In the genomic region with DNA sequence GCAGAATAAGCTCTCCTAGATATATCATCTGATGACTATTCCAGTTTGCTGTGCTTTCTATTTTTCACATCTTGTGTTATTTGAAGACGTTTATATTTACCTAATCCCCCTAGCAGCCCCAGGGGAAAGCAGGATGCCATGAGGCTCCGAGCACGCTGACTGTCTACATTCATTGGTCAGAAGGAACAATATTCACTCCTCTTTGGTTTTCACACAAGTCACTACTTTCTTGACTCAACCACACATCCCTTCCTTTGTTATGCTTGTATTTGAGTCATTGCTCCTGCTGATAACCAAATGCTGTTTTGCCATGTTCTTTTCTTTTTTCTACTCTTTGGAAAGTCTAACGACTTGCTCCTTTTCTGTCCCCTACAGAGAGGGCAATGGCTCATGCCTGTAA, we compare ENCODE assay signal across 11 cellular contexts.
DNase-seq lines count a peak whose midpoint lies in the region; ATAC-seq, FAIRE-seq and TF ChIP-seq lines count a peak whose summit lies in the region.
"Had no signal": no experiment of that assay in that cellular context is flagged by ENCODE, and none has a peak within 500 bp of the region (broad histone marks: within the 10 kb centered on the region; RNA-seq: fewer than 3 reads in every experiment).

No MANE protein-coding gene starts in this region.

- 46% methylated on average over 4 of the region's 4 CpGs for WGBS in K562 (ENCODE audit: insufficient coverage, low coverage, missing lambda C conversion rate)

- POLR2A ChIA-PET in K562 (lab: Yijun Ruan, JAX), result interaction anchor here (0.5 to 1.5 kb wide), 2 partner anchors 27 to 185 kb away, joined by 3 to 4 read pairs; no protein-coding TSS in a partner anchor

- no peak for TF ChIP-seq POLR2A in K562 (conservative IDR thresholded peaks at IDR 0.05)

- H3K27ac Mint-ChIP-seq in CD14-positive monocyte, result peak overlapping the region; percentile 41 to 88 (median 68)
- peak overlapping the region; percentile 94 to 97 for H3K27ac Mint-ChIP-seq in natural killer cell treated with Interleukin-12 subunit alpha and Interleukin-12 subunit beta and Interleukin-15 and Interleukin-18, amount 100 ng/mL, for 72 hours

- H4K20me1 ChIP-seq in K562 (replicated peaks; ENCODE audit: control insufficient read depth, insufficient read depth, low read length), result no peaks in the 10 kb centered on the region

- H3K4me2 ChIP-seq in K562 (ENCODE audit: insufficient read depth, low read length), result no peak overlapping the region

- H3K9me1 ChIP-seq in K562 (ENCODE audit: control insufficient read depth, insufficient read depth, low read length), result no peaks in the 10 kb centered on the region

- no peak overlapping the region for H2AFZ ChIP-seq in K562 (ENCODE audit: low read depth, low read length)

- TF ChIP-seq EP300 in K562 (IDR thresholded peaks at IDR 0.05; ENCODE audit: low read length), result no peak

- FAIRE-seq in K562 (lab: Jason Lieb, UNC), result no peak

- TF ChIP-seq RAD21 in K562 (CRISPR knock-in tag; conservative IDR thresholded peaks at IDR 0.05 in 1 of 2, IDR thresholded peaks at IDR 0.05 in 1 of 2), result no peak

- H3K4me3 Mint-ChIP-seq in CD14-positive monocyte, result peak overlapping the region in 1 of 2 donors; percentile 85
- H3K4me3 Mint-ChIP-seq in natural killer cell treated with Interleukin-12 subunit alpha and Interleukin-12 subunit beta and Interleukin-15 and Interleukin-18, amount 100 ng/mL, for 72 hours, result peak overlapping the region; percentile 91

- H3K27ac ChIP-seq in KOPT-K1 (ENCODE audit: low read depth, low read length, poor library complexity, severe bottlenecking) (peak overlapping the region; percentile 81), K562 (ENCODE audit: extremely low read depth, low read depth, low read length) (no peak overlapping the region)
- H3K27ac ChIP-seq: SK-N-MC had no signal

- H3K4me1 ChIP-seq in K562 (replicated peaks in 1 of 2; ENCODE audit: control insufficient read depth in 2 of 2, insufficient read depth in 2 of 2, low read length in 2 of 2), result peaks cover 0 to 28% of the 10 kb centered on the region in 2 experiments

- CTCF ChIA-PET in K562 (lab: Yijun Ruan, JAX; ENCODE audit: low intra/inter-chr PET ratio), result no interaction called here

- no peak for ATAC-seq in K562
- peak; percentile 90 to 94 for ATAC-seq in natural killer cell treated with Interleukin-12 subunit alpha and Interleukin-12 subunit beta and Interleukin-15 and Interleukin-18, amount 100 ng/mL, for 72 hours
- no peak for ATAC-seq in sciatic nerve
- ATAC-seq in GM19023 (IDR thresholded peaks at IDR 0.05; ENCODE audit: unreplicated experiment), result no peak
- ATAC-seq: gastrocnemius medialis had no signal

- H3K27me3 Mint-ChIP-seq in CD14-positive monocyte (ENCODE audit: low read depth in 3 of 3), result peaks cover 0 to 2% (median 0%) of the 10 kb centered on the region in 3 donors
- H3K27me3 Mint-ChIP-seq in natural killer cell treated with Interleukin-12 subunit alpha and Interleukin-12 subunit beta and Interleukin-15 and Interleukin-18, amount 100 ng/mL, for 72 hours, result no peaks in the 10 kb centered on the region

- no peak for TF ChIP-seq CTCF in CD14-positive monocyte (IDR thresholded peaks at IDR 0.05)
- TF ChIP-seq CTCF in K562 (IDR thresholded peaks at IDR 0.05 in 2 of 3, conservative IDR thresholded peaks at IDR 0.05 in 1 of 3; ENCODE audit: insufficient read depth in 2 of 3, low read depth in 1 of 3, low read length in 3 of 3), result no peak

- no peak overlapping the region for H3K9ac ChIP-seq in K562 (ENCODE audit: insufficient read depth in 1 of 2, low read depth in 2 of 2, low read length in 2 of 2)

- H3K9me3 ChIP-seq in KOPT-K1 (ENCODE audit: insufficient read depth, low read length, poor library complexity, severe bottlenecking), result no peaks in the 10 kb centered on the region
- H3K9me3 ChIP-seq in K562 (replicated peaks; ENCODE audit: control insufficient read depth, insufficient read depth, low read depth, low read length), result no peaks in the 10 kb centered on the region
- H3K9me3 ChIP-seq: gastrocnemius medialis had no signal

- no peaks in the 10 kb centered on the region for H3K27me3 ChIP-seq in K562 (ENCODE audit: control insufficient read depth in 2 of 2, insufficient read depth in 2 of 2, low read length in 2 of 2)
- H3K27me3 ChIP-seq: gastrocnemius medialis had no signal

- H3K79me2 ChIP-seq in K562 (ENCODE audit: control insufficient read depth, insufficient read depth, low read length), result no peaks in the 10 kb centered on the region

- in situ Hi-C loops in K562 (cut with MboI), result no loop called here

- intact Hi-C loops in CD14-positive monocyte (cut with micrococcal nuclease), result no loop called here
- intact Hi-C loops in K562 (cut with micrococcal nuclease), result no loop called here
- intact Hi-C loops in sciatic nerve (cut with DNase I), result no loop called here

- H3K36me3 Mint-ChIP-seq in CD14-positive monocyte, result no peaks in the 10 kb centered on the region
- H3K36me3 Mint-ChIP-seq in natural killer cell treated with Interleukin-12 subunit alpha and Interleukin-12 subunit beta and Interleukin-15 and Interleukin-18, amount 100 ng/mL, for 72 hours, result no peaks in the 10 kb centered on the region

- no peak overlapping the region for H3K4me3 ChIP-seq in K562
- H3K4me3 ChIP-seq: gastrocnemius medialis, SK-N-MC had no signal

- H3K36me3 ChIP-seq in KOPT-K1 (ENCODE audit: insufficient read depth, low read length) (no peaks in the 10 kb centered on the region), K562 (ENCODE audit: control insufficient read depth, insufficient read depth, low read length) (no peaks in the 10 kb centered on the region)
- H3K36me3 ChIP-seq: gastrocnemius medialis had no signal

- DNase-seq in CD14-positive monocyte (ENCODE audit: low spot score) (no peak), K562 (ENCODE audit: extremely low read depth in 1 of 4, low spot score in 3 of 4) (no peak), anterior cingulate cortex (lab: John Stamatoyannopoulos, UW) (no peak), NCI-H1694 treated with DMSO at 0.1 percent for 48 hours (lab: John Stamatoyannopoulos, UW) (no peak), sciatic nerve (ENCODE audit: low spot score) (no peak)
- peak; percentile 64 for DNase-seq in natural killer cell treated with Interleukin-12 subunit alpha and Interleukin-12 subunit beta and Interleukin-15 and Interleukin-18, amount 100 ng/mL, for 72 hours (ENCODE audit: low spot score)
- DNase-seq: gastrocnemius medialis, NCI-H2171 had no signal

- no peaks in the 10 kb centered on the region for H3K9me3 Mint-ChIP-seq in CD14-positive monocyte
- no peaks in the 10 kb centered on the region for H3K9me3 Mint-ChIP-seq in natural killer cell treated with Interleukin-12 subunit alpha and Interleukin-12 subunit beta and Interleukin-15 and Interleukin-18, amount 100 ng/mL, for 72 hours

- peaks cover 61% of the 10 kb centered on the region for H3K4me1 Mint-ChIP-seq in CD14-positive monocyte
- peaks cover 53 to 55% of the 10 kb centered on the region in 2 donors for H3K4me1 Mint-ChIP-seq in natural killer cell treated with Interleukin-12 subunit alpha and Interleukin-12 subunit beta and Interleukin-15 and Interleukin-18, amount 100 ng/mL, for 72 hours (ENCODE audit: low read depth in 2 of 2)

- no TSS peak for BruUV-seq in K562 (replicated peaks; lab: Mats Ljungman, UMichigan)

TF ChIP-seq in K562, 482 proteins besides CTCF, POLR2A, EP300 and RAD21:
- no peak for TF ChIP-seq IFI16 (CRISPR knock-in tag; IDR thresholded peaks at IDR 0.05)
- TF ChIP-seq, protein P1, sequence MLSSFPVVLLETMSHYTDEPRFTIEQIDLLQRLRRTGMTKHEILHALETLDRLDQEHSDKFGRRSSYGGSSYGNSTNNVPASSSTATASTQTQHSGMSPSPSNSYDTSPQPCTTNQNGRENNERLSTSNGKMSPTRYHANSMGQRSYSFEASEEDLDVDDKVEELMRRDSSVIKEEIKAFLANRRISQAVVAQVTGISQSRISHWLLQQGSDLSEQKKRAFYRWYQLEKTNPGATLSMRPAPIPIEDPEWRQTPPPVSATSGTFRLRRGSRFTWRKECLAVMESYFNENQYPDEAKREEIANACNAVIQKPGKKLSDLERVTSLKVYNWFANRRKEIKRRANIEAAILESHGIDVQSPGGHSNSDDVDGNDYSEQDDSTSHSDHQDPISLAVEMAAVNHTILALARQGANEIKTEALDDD (IDR thresholded peaks at IDR 0.05), result 0 out of 2 replicates have a peak, but pooled peaks have one; percentile 13

Comparison
In these comparisons a context has a peak if more than half of its experiments do, and no peak if none do; other contexts are left out.
1. ATAC-seq: peak in natural killer cell treated with Interleukin-12 subunit alpha and Interleukin-12 subunit beta and Interleukin-15 and Interleukin-18, amount 100 ng/mL, for 72 hours (2 of 2); none in K562 (single experiment), sciatic nerve (single experiment) and GM19023 (single experiment).